Comparison of ENCODE assay signal across 19 cellular contexts in the genomic region with DNA sequence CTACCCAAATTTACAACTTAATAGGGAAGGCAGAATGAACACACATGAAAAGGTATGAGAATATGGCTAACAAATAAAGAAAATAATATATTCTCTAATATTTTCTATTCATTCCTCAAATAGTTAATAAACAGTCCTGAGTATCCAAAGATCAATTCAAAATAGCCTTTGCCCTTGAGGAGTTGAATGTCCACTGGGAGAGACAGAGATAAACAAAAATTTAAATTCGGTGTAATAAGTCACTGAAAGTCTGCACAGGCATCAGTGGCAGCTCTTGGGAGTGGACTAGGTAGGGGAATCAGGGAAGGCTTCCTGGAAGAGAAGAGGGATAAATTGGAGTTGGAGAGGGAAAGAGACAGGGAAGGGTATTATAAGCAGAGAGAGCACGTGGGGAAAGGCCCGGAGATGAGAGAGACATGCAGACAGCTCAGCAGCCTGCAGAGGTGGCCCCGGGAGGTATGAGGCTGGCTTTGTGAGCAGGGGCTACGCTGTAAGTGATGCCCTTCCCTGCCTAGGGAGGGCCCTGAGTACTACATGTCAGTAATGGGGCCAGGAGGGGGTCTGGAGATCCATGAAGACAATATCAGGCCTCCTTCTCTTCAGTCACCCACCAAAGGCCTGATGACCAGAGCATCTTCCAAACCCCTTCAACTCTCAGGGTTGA.
"Had no signal": no experiment of that assay in that cellular context is flagged by ENCODE, and none has a peak within 500 bp of the region (broad histone marks: within the 10 kb centered on the region; RNA-seq: fewer than 3 reads in every experiment).

No MANE protein-coding gene starts in this region.

- DNase-seq: KBM-7, MV-4-11, NCI-H1048, NCI-H1105, NCI-H1417, NCI-H1436 treated with DMSO at 0.1 percent for 48 hours, NCI-H187 treated with DMSO at 0.1 percent for 48 hours, NCI-H2029 treated with DMSO at 0.1 percent for 48 hours, NCI-H345, NCI-H446 treated with DMSO at 0.1 percent for 48 hours, NCI-H510A treated with DMSO at 0.1 percent for 48 hours, NCI-H526, NCI-H774, PC-3, SHP77 treated with DMSO at 0.1 percent for 48 hours, SJCRH30 had no signal

- ATAC-seq: Panc1, PC-3, SK-N-SH treated with all-trans-retinoic acid at 6 μM for 48 hours had no signal

- H3K4me3 ChIP-seq: SJCRH30 had no signal

- H3K36me3 ChIP-seq: SJCRH30 had no signal

- H3K27ac ChIP-seq: RWPE1, SJCRH30 had no signal

- H3K4me1 ChIP-seq: SJCRH30 had no signal

- H3K9me3 ChIP-seq: SJCRH30 had no signal
